ENCODE assay signal across 4 cellular contexts in the genomic region with DNA sequence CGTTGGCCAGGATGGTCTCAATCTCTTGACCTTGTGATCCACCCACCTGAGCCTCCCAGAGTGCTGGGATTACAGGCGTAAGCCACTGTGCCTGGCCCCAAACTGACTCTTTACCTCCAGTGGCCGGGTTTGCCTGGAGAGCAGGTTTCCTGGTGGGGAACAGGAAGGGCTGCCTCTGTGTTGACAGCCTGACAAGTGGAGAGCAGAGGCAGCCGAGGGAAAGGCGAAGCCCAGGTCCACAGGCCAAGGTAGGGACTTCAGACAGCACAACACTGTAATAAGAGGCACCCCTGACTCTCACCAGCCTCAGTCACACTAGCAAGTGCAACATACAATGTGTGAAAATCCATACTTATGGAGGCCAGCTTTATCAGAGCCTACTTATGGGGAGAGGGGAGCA.
"Had no signal": no experiment of that assay in that cellular context is flagged by ENCODE, and none has a peak within 500 bp of the region (broad histone marks: within the 10 kb centered on the region; RNA-seq: fewer than 3 reads in every experiment).

No MANE protein-coding gene starts in this region.

- H3K4me3 ChIP-seq: GM23338 had no signal

- DNase-seq: H9, HCEC 1CT had no signal

- ATAC-seq: GM23338 had no signal

- H2AFZ ChIP-seq: GM23338 had no signal

- H3K27ac Mint-ChIP-seq: GM23338, IgD-negative memory B cell had no signal

- H3K9me3 Mint-ChIP-seq: GM23338, H9, IgD-negative memory B cell had no signal

- H3K4me3 Mint-ChIP-seq: GM23338, H9, IgD-negative memory B cell had no signal

- H3K4me1 Mint-ChIP-seq: IgD-negative memory B cell had no signal

- H3K4me2 ChIP-seq: GM23338 had no signal
